In the genomic region with DNA sequence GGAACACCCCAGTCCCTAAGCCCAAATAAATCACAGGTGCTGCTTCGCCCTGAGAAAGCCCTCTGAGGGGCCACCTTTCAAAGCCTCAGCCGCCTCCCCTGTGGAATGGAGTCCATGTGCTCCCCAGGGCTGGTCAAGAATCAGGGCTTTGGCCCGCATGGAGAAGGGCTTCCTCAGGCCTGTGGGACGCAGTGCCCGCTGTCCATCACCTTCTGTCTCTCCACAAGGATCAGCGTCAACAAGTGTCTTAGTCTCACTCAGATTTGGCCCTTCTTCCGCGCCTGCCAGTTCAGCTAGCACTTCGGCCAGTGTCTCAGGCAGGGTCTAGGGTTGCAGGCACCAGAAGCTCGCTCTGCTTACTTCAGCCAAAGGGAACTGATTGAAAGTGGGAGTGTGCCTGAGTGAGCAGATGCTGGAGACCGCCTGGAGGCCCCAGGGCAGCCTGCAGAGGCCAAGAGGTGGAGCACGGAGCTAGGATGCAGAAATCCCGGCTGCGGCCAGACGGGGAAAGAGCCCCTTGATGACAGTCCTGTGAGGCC, we compare ENCODE assay signal across 2 cellular contexts.
TF ChIP-seq lines count a peak whose summit lies in the region.

No MANE protein-coding gene starts in this region.

TF ChIP-seq in GM23338, 12 proteins besides CTCF, POLR2A, EP300 and RAD21:
- TF ChIP-seq JUNB (IDR thresholded peaks at IDR 0.05; ENCODE audit: unreplicated experiment) (no peak), REST (IDR thresholded peaks at IDR 0.05; ENCODE audit: unreplicated experiment) (no peak), EZH2phosphoT487 (IDR thresholded peaks at IDR 0.05; ENCODE audit: unreplicated experiment) (no peak)

TF ChIP-seq in K562, 482 proteins besides CTCF, POLR2A, EP300 and RAD21:
- TF ChIP-seq POLR2G (IDR thresholded peaks at IDR 0.05; ENCODE audit: low read depth, low read length): peak; percentile 65
- TF ChIP-seq, protein P1, sequence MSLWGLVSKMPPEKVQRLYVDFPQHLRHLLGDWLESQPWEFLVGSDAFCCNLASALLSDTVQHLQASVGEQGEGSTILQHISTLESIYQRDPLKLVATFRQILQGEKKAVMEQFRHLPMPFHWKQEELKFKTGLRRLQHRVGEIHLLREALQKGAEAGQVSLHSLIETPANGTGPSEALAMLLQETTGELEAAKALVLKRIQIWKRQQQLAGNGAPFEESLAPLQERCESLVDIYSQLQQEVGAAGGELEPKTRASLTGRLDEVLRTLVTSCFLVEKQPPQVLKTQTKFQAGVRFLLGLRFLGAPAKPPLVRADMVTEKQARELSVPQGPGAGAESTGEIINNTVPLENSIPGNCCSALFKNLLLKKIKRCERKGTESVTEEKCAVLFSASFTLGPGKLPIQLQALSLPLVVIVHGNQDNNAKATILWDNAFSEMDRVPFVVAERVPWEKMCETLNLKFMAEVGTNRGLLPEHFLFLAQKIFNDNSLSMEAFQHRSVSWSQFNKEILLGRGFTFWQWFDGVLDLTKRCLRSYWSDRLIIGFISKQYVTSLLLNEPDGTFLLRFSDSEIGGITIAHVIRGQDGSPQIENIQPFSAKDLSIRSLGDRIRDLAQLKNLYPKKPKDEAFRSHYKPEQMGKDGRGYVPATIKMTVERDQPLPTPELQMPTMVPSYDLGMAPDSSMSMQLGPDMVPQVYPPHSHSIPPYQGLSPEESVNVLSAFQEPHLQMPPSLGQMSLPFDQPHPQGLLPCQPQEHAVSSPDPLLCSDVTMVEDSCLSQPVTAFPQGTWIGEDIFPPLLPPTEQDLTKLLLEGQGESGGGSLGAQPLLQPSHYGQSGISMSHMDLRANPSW (CRISPR knock-in tag; IDR thresholded peaks at IDR 0.05): no peak
- TF ChIP-seq, protein P2, sequence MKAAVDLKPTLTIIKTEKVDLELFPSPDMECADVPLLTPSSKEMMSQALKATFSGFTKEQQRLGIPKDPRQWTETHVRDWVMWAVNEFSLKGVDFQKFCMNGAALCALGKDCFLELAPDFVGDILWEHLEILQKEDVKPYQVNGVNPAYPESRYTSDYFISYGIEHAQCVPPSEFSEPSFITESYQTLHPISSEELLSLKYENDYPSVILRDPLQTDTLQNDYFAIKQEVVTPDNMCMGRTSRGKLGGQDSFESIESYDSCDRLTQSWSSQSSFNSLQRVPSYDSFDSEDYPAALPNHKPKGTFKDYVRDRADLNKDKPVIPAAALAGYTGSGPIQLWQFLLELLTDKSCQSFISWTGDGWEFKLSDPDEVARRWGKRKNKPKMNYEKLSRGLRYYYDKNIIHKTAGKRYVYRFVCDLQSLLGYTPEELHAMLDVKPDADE (conservative IDR thresholded peaks at IDR 0.05; ENCODE audit: control insufficient read depth, low read depth, low read length): no peak
- no peak for TF ChIP-seq RUNX1 (IDR thresholded peaks at IDR 0.05; ENCODE audit: low read depth)
- no peak for TF ChIP-seq U2AF2 (optimal IDR thresholded peaks at IDR 0.05; ENCODE audit: low read depth, low read length)
- no peak for TF ChIP-seq PCBP2 (IDR thresholded peaks at IDR 0.05; ENCODE audit: low read depth, low read length, poor library complexity, severe bottlenecking)
